Comparison of ENCODE assay signal across 25 cellular contexts in genomic region chr4:18847276-18847890, GRCh38.
A peak's percentile ranks its signal among the peaks of the same experiment; 100 is the strongest.
DNase-seq lines count a peak whose midpoint lies in the region; ATAC-seq and TF ChIP-seq lines count a peak whose summit lies in the region.
"Had no signal": no experiment of that assay in that cellular context is flagged by ENCODE, and none has a peak within 500 bp of the region (broad histone marks: within the 10 kb centered on the region; RNA-seq: fewer than 3 reads in every experiment).

No MANE protein-coding gene starts in this region.

- no peaks in the 10 kb centered on the region for H3K9me3 ChIP-seq in mucosa of descending colon
- no peaks in the 10 kb centered on the region for H3K9me3 ChIP-seq in BE2C
- H3K9me3 ChIP-seq: adrenal gland had no signal

- H3K4me1 ChIP-seq in mucosa of descending colon (ENCODE audit: low read depth) (no peaks in the 10 kb centered on the region), BE2C (peaks cover 20% of the 10 kb centered on the region; the same call in 1 of the 2 replicates)
- H3K4me1 ChIP-seq: adrenal gland, neural progenitor cell, parathyroid adenoma, right atrium auricular region had no signal

- DNase-seq in DMS53 (lab: John Stamatoyannopoulos, UW), result peak; percentile 41
- DNase-seq in DMS53 treated with DMSO at 0.1 percent for 48 hours (lab: John Stamatoyannopoulos, UW; ENCODE audit: unreplicated experiment), result no peak
- peak; percentile 27 to 57 for DNase-seq in NCI-H446 (lab: John Stamatoyannopoulos, UW)
- peak; percentile 8 for DNase-seq in astrocyte of the spinal cord (ENCODE audit: low read depth, low spot score)
- peak in 2 of 3 donors; percentile 13 to 22 for DNase-seq in mucosa of descending colon
- no peak for DNase-seq in NCI-H2107 (lab: John Stamatoyannopoulos, UW)
- DNase-seq in BE2C, result no peak
- DNase-seq: activated CD4-positive, alpha-beta memory T cell treated with anti-CD3 and anti-CD28 coated beads for 36 hours; activated CD4-positive, alpha-beta T cell treated with anti-CD3 and anti-CD28 coated beads for 1 hour; activated naive CD4-positive, alpha-beta T cell treated with anti-CD3 and anti-CD28 coated beads, Interleukin-2, amount 10 ng/mL, durations not matched to agents 7 days and 5 days; adrenal gland; DMS79 treated with DMSO at 0.1 percent for 48 hours; dorsolateral prefrontal cortex; GM23248; NCI-H1417; NCI-H345; small intestine; stimulated activated naive CD4-positive, alpha-beta T cell; T-helper 17 cell had no signal

- TF ChIP-seq CTCF in astrocyte of the spinal cord (IDR thresholded peaks at IDR 0.05; ENCODE audit: low read depth, low read length) (no peak), mucosa of descending colon (IDR thresholded peaks at IDR 0.05) (no peak), BE2C (IDR thresholded peaks at IDR 0.05; ENCODE audit: low read depth, low read length) (no peak)

- ATAC-seq in mucosa of descending colon (no peak), GM19324 (IDR thresholded peaks at IDR 0.05; ENCODE audit: low FRiP score, unreplicated experiment) (no peak)
- ATAC-seq: K562, T-helper 17 cell had no signal

- in situ Hi-C loops in astrocyte of the spinal cord (cut with HindIII; ENCODE audit: low sequenced_read_pairs), result no loop called here

- H3K27me3 ChIP-seq in BE2C, result no peaks in the 10 kb centered on the region
- H3K27me3 ChIP-seq: adrenal gland, dorsolateral prefrontal cortex, neural progenitor cell, right atrium auricular region had no signal

- intact Hi-C loops in mucosa of descending colon (cut with DNase I, micrococcal nuclease), result no loop called here

- H3K36me3 ChIP-seq in mucosa of descending colon (ENCODE audit: low read depth) (no peaks in the 10 kb centered on the region), BE2C (no peaks in the 10 kb centered on the region)
- H3K36me3 ChIP-seq: adrenal gland, neural progenitor cell, right atrium auricular region had no signal

- H3K4me3 ChIP-seq in astrocyte of the spinal cord (ENCODE audit: low read depth, low read length) (no peak overlapping the region), mucosa of descending colon (no peak overlapping the region), BE2C (ENCODE audit: low read depth, low read length) (no peak overlapping the region)
- H3K4me3 ChIP-seq: adrenal gland, dorsolateral prefrontal cortex, GM23248, K562, neural progenitor cell, right atrium auricular region, SK-N-MC had no signal

Comparison
In these comparisons a context has a peak if more than half of its experiments do, and no peak if none do; other contexts are left out.
1. DNase-seq: peak in DMS53 (single experiment), NCI-H446 (2 of 2), astrocyte of the spinal cord (single experiment) and mucosa of descending colon (2 of 3); none in DMS53 treated with DMSO at 0.1 percent for 48 hours (single experiment), NCI-H2107 (single experiment) and BE2C (single experiment).